7 cellular contexts compared by ENCODE assay signal in genomic region chr11:18321622-18321990, GRCh38. TPM values are rescaled to one million over a fixed set of nuclear protein-coding genes. Genes with fewer than 3 reads are reported as not detected.
DNase-seq lines count a peak whose midpoint lies in the region; ATAC-seq and TF ChIP-seq lines count a peak whose summit lies in the region.

No MANE protein-coding gene starts in this region.

- TF ChIP-seq POLR2A in esophagus squamous epithelium (IDR thresholded peaks at IDR 0.05), result no peak

- no peak overlapping the region for H2BK12ac ChIP-seq in trophoblast cell (ENCODE audit: low read length)

- peak overlapping the region; percentile 1 for H4K12ac ChIP-seq in trophoblast cell (ENCODE audit: low read depth, low read length)

- H4K8ac ChIP-seq in trophoblast cell (ENCODE audit: low read depth, low read length), result peak overlapping the region; percentile 48

- H2AFZ ChIP-seq in trophoblast cell (ENCODE audit: insufficient read depth, low read length, poor library complexity), result peak overlapping the region; percentile 61

- intact Hi-C loops in esophagus squamous epithelium (cut with DNase I), result loop anchor here (10.0 kb wide), 1 partner anchor 73 kb away; the partner anchor contains the start of gene LDHA

- no peak overlapping the region for H3K18ac ChIP-seq in trophoblast cell (ENCODE audit: low read length)

- H3K4me1 ChIP-seq in esophagus squamous epithelium (peaks cover 22 to 65% (median 31%) of the 10 kb centered on the region in 3 donors), trophoblast cell (ENCODE audit: control insufficient read depth in 1 of 2, insufficient read depth in 2 of 2, low read length in 2 of 2) (peaks cover 7 to 9% of the 10 kb centered on the region in 2 experiments)

- H3K79me2 ChIP-seq in trophoblast cell (ENCODE audit: control insufficient read depth, insufficient read depth, low read length, poor library complexity), result peaks cover 8% of the 10 kb centered on the region

- 0 to 2% methylated on average over 3 of the region's 3 CpGs for WGBS in esophagus squamous epithelium, 2 donors
- no CpG with 5 or more reads among the region's 3 CpGs for WGBS in trophoblast cell (ENCODE audit: extremely low coverage, insufficient coverage, insufficient read length)

- H3K4me3 ChIP-seq in esophagus squamous epithelium, result peak overlapping the region; percentile 80 to 96 (median 88)
- peak overlapping the region; percentile 96 for H3K4me3 ChIP-seq in trophoblast cell (ENCODE audit: low read depth, low read length)

- no peaks in the 10 kb centered on the region for H3K9me3 ChIP-seq in esophagus squamous epithelium
- no peaks in the 10 kb centered on the region for H3K9me3 ChIP-seq in trophoblast cell (ENCODE audit: insufficient read depth, low read depth, low read length)

- ATAC-seq in GM18520 (IDR thresholded peaks at IDR 0.05; ENCODE audit: unreplicated experiment) (peak; percentile 1), HG02642 (IDR thresholded peaks at IDR 0.05; ENCODE audit: poor library complexity, unreplicated experiment) (peak; percentile 6)

- no peak overlapping the region for H4K91ac ChIP-seq in trophoblast cell (ENCODE audit: low read depth, low read length)

- H3K36me3 ChIP-seq in esophagus squamous epithelium (peaks cover 0 to 24% (median 2%) of the 10 kb centered on the region in 3 donors), trophoblast cell (ENCODE audit: control insufficient read depth in 1 of 2, insufficient read depth in 2 of 2, low read length in 2 of 2) (peaks cover 0 to 3% of the 10 kb centered on the region in 2 experiments)

- H3K23ac ChIP-seq in trophoblast cell (ENCODE audit: low read length), result no peak overlapping the region

- H2BK120ac ChIP-seq in trophoblast cell (ENCODE audit: insufficient read depth, low read length, poor library complexity), result no peak overlapping the region

- H3K9ac ChIP-seq in trophoblast cell (ENCODE audit: low read length), result peak overlapping the region; percentile 75

- H3K4ac ChIP-seq in trophoblast cell (ENCODE audit: low read depth, low read length), result no peak overlapping the region

- no peak overlapping the region for H2AK5ac ChIP-seq in trophoblast cell (ENCODE audit: low read length)

- H3K27me3 ChIP-seq in esophagus squamous epithelium (no peaks in the 10 kb centered on the region), trophoblast cell (ENCODE audit: insufficient read depth, low read length) (no peaks in the 10 kb centered on the region)

- peak overlapping the region; percentile 8 for H2BK5ac ChIP-seq in trophoblast cell (ENCODE audit: low read depth, low read length, poor library complexity)

- peaks cover 6% of the 10 kb centered on the region for H3K79me1 ChIP-seq in trophoblast cell (ENCODE audit: low read length)

- H3K27ac ChIP-seq in esophagus squamous epithelium (peak overlapping the region; percentile 96 to 99 (median 98)), trophoblast cell (ENCODE audit: low read depth, low read length) (peak overlapping the region; percentile 35)

- TF ChIP-seq CTCF in esophagus squamous epithelium (IDR thresholded peaks at IDR 0.05), result no peak

- DNase-seq in SIG-M5 treated with dmso at 0.1 percent for 504 hours (lab: John Stamatoyannopoulos, UW; ENCODE audit: unreplicated experiment) (peak; percentile 50), esophagus squamous epithelium (lab: John Stamatoyannopoulos, UW) (no peak), trophoblast cell (peak in 1 of 2 donors; percentile 21), D341Med (ENCODE audit: low spot score) (no peak)
- DNase-seq in effector CD8-positive, alpha-beta T cell (lab: John Stamatoyannopoulos, UW), result no peak

- no peak overlapping the region for H3K14ac ChIP-seq in trophoblast cell (ENCODE audit: low read length)

- peak overlapping the region; percentile 71 for H3K4me2 ChIP-seq in trophoblast cell (ENCODE audit: low read length)

RNA-seq across cellular contexts. Expression of gene HPS5, which starts 0.3 kb away (rescaled TPM):
- 10 to 100 TPM; 10.8 to 21.2 (median 15.5) TPM for total RNA-seq in esophagus squamous epithelium
- 8.3 and 8.7 TPM in 2 replicates for polyA plus RNA-seq in trophoblast cell (2013)

RNA-seq across cellular contexts. Expression of gene GTF2H1, which starts 0.8 kb away (rescaled TPM):
- total RNA-seq in esophagus squamous epithelium, result 10 to 100 TPM; 33.5 to 77.4 (median 54.8) TPM
- polyA plus RNA-seq in trophoblast cell (2013), result 28.3 and 28.9 TPM in 2 replicates

RNA-seq across cellular contexts. Expression of gene SAA1, which starts 55.5 kb away (rescaled TPM):
- total RNA-seq in esophagus squamous epithelium, result 100 to 1,000 TPM in 1 of 4 donors, 10 to 100 TPM in 2, 1 to 10 TPM in 1; 2.3 to 207 (median 22.6) TPM
- 1.0 and 1.4 TPM in 2 replicates for polyA plus RNA-seq in trophoblast cell (2013)
